Comparison of ENCODE assay signal across 21 cellular contexts in genomic region chr21:35587841-35588390, GRCh38.
"Had no signal": no experiment of that assay in that cellular context is flagged by ENCODE, and none has a peak within 500 bp of the region (broad histone marks: within the 10 kb centered on the region; RNA-seq: fewer than 3 reads in every experiment).

No MANE protein-coding gene starts in this region.

- H3K9me3 Mint-ChIP-seq: IgD-negative memory B cell had no signal

- H3K36me3 ChIP-seq: SJSA1 had no signal

- H3K9me3 ChIP-seq: SJSA1 had no signal

- H3K4me2 ChIP-seq: KMS-11 had no signal

- ATAC-seq: K562 had no signal

- H3K4me3 Mint-ChIP-seq: IgD-negative memory B cell had no signal

- H3K27me3 ChIP-seq: SJSA1 had no signal

- H3K27ac ChIP-seq: HL-60, KMS-11, SJSA1, SK-N-MC had no signal

- H3K9ac ChIP-seq: KMS-11 had no signal

- H3K4me3 ChIP-seq: K562, SJSA1, SK-N-MC had no signal

- DNase-seq: Kasumi-1, MV-4-11, NCI-H1048, NCI-H1105, NCI-H1436 treated with DMSO at 0.1 percent for 48 hours, NCI-H1694, NCI-H187 treated with DMSO at 0.1 percent for 48 hours, NCI-H2081, NCI-H2107, NCI-H2227 treated with DMSO at 0.1 percent for 48 hours, NCI-H526 treated with DMSO at 0.1 percent for 48 hours, NCI-H774, Right ventricle myocardium superior, RPMI8226, SIG-M5 had no signal
